Comparison of ENCODE assay signal across 1 cellular context in genomic region chr19:34263745-34264237, GRCh38.
TF ChIP-seq lines count a peak whose summit lies in the region.

No MANE protein-coding gene starts in this region.

TF ChIP-seq in WTC11, 78 proteins besides CTCF, POLR2A, EP300 and RAD21 (continued from another document):
- TF ChIP-seq E2F5 (CRISPR knock-in tag; IDR thresholded peaks at IDR 0.05) (no peak), RELA (CRISPR knock-in tag; IDR thresholded peaks at IDR 0.05; ENCODE audit: borderline replicate concordance) (no peak)
TF ChIP-seq in WTC11: peak in this region for 0.
